In the genomic region with DNA sequence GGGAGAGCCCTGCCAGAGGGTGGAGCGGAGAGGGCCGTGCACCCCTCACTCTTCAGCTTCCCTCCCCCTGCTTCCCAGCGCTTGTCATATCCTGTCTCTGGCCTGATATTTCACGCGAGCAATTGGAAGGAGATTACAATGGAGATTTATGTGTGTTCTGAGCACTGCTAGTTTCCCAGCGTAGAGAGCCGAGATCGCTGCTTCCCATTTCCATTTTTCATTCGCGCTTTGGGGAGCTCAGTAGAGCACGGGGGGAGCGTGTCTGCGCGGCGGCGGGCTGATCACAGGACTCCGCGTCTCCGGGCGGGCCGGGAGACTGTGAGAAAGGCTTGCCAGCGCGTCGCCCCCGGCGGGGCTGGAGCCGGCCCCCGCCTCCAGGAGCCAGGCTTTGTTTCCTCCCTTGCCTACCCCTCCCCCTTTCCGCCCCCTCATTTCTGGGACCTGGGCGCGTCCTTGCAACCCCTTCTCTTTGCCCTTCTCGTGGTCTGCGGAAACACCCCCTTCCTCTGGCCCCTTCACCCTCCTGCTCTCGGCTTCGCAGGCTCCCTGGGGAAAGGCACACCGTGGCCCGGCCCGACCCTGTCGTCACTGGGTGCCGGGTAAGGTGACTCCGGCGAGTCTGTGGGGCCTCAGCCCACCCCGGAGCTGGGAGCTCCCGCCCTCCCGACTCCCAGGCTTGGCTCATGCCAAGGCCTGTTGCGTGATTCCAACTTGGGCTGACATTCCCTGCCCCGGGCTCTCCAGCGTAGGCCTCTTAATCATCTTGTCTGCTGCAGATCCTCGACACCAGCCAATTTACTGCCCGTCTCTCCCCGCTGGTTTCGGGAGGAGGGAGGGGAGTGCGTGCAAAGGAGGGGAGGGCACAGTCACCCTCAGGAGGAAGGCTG, we compare ENCODE assay signal across 7 cellular contexts. TPM values are rescaled to one million over a fixed set of nuclear protein-coding genes. Genes with fewer than 3 reads are reported as not detected.
DNase-seq lines count a peak whose midpoint lies in the region; ATAC-seq lines count a peak whose summit lies in the region.

No MANE protein-coding gene starts in this region.

- peak overlapping the region; percentile 66 for H3K4me3 ChIP-seq in Karpas-422 (ENCODE audit: low read length)
- peak overlapping the region; percentile 17 to 59 for H3K4me3 ChIP-seq in stomach smooth muscle (ENCODE audit: low read length in 2 of 2)

- H3K27me3 ChIP-seq in Karpas-422 (ENCODE audit: low read length), result no peaks in the 10 kb centered on the region
- peaks cover 82 to 100% of the 10 kb centered on the region in 2 donors for H3K27me3 ChIP-seq in stomach smooth muscle (ENCODE audit: control insufficient read depth in 1 of 2, insufficient read depth in 2 of 2, low read length in 2 of 2)

- peak overlapping the region; percentile 91 for H3K4me2 ChIP-seq in Karpas-422 (ENCODE audit: low read depth, low read length, poor library complexity, severe bottlenecking)

- H3K36me3 Mint-ChIP-seq in activated T-helper 1 cell treated with anti-CD3 and anti-CD28 coated beads, Interleukin-12 subunit alpha, Interleukin-12 subunit beta, Interleukin-2, Interleukin-4 antibody, amounts not matched to agents 30 ng/mL and 10 ng/mL and 1 ng/mL, durations not matched to agents 14 hours and 24 hours and 36 hours (ENCODE audit: low read depth), result peaks cover 6% of the 10 kb centered on the region

- H4K20me1 ChIP-seq in Karpas-422 (ENCODE audit: insufficient read depth, low read depth, low read length), result no peaks in the 10 kb centered on the region

- H3K4me1 Mint-ChIP-seq in activated T-helper 1 cell treated with anti-CD3 and anti-CD28 coated beads, Interleukin-12 subunit alpha, Interleukin-12 subunit beta, Interleukin-2, Interleukin-4 antibody, amounts not matched to agents 30 ng/mL and 10 ng/mL and 1 ng/mL, durations not matched to agents 14 hours and 24 hours and 36 hours (ENCODE audit: low read depth), result peaks cover 45% of the 10 kb centered on the region

- H2AFZ ChIP-seq in Karpas-422 (ENCODE audit: low read length), result peak overlapping the region; percentile 81; the same call in 1 of the 2 replicates

- peaks cover 68% of the 10 kb centered on the region for H3K4me1 ChIP-seq in Karpas-422 (ENCODE audit: low read length)
- peaks cover 57% of the 10 kb centered on the region for H3K4me1 ChIP-seq in stomach smooth muscle (ENCODE audit: control insufficient read depth, insufficient read depth, low read length)

- DNase-seq in EH (ENCODE audit: low read depth) (peak; percentile 97), Karpas-422 (peak; percentile 51), hepatic stellate cell (ENCODE audit: low spot score) (peak; percentile 82)
- no peak for DNase-seq in activated T-helper 1 cell treated with anti-CD3 and anti-CD28 coated beads, Interleukin-12 subunit alpha, Interleukin-12 subunit beta, Interleukin-2, Interleukin-4 antibody, amounts not matched to agents 30 ng/mL and 10 ng/mL and 1 ng/mL, durations not matched to agents 14 hours and 24 hours and 36 hours (ENCODE audit: low spot score)

- ATAC-seq in HG02571 (IDR thresholded peaks at IDR 0.05; ENCODE audit: unreplicated experiment), result no peak
- ATAC-seq in GM18907 (IDR thresholded peaks at IDR 0.05; ENCODE audit: unreplicated experiment), result no peak

- no peaks in the 10 kb centered on the region for H3K79me2 ChIP-seq in Karpas-422 (ENCODE audit: low read length)

- H3K27me3 Mint-ChIP-seq in activated T-helper 1 cell treated with anti-CD3 and anti-CD28 coated beads, Interleukin-12 subunit alpha, Interleukin-12 subunit beta, Interleukin-2, Interleukin-4 antibody, amounts not matched to agents 30 ng/mL and 10 ng/mL and 1 ng/mL, durations not matched to agents 14 hours and 24 hours and 36 hours (ENCODE audit: insufficient read depth), result peaks cover 69% of the 10 kb centered on the region

- no peaks in the 10 kb centered on the region for H3K9me2 ChIP-seq in Karpas-422 (replicated peaks; ENCODE audit: insufficient read depth, low read length)

- peak overlapping the region; percentile 70 for H3K4me3 Mint-ChIP-seq in activated T-helper 1 cell treated with anti-CD3 and anti-CD28 coated beads, Interleukin-12 subunit alpha, Interleukin-12 subunit beta, Interleukin-2, Interleukin-4 antibody, amounts not matched to agents 30 ng/mL and 10 ng/mL and 1 ng/mL, durations not matched to agents 14 hours and 24 hours and 36 hours

- H3K36me3 ChIP-seq in Karpas-422 (ENCODE audit: insufficient read depth, low read length) (no peaks in the 10 kb centered on the region), stomach smooth muscle (ENCODE audit: control insufficient read depth in 2 of 2, insufficient read depth in 2 of 2, low read length in 2 of 2) (no peaks in the 10 kb centered on the region)

- H3K9me3 Mint-ChIP-seq in activated T-helper 1 cell treated with anti-CD3 and anti-CD28 coated beads, Interleukin-12 subunit alpha, Interleukin-12 subunit beta, Interleukin-2, Interleukin-4 antibody, amounts not matched to agents 30 ng/mL and 10 ng/mL and 1 ng/mL, durations not matched to agents 14 hours and 24 hours and 36 hours, result no peaks in the 10 kb centered on the region

- no peaks in the 10 kb centered on the region for H3K9me3 ChIP-seq in Karpas-422 (ENCODE audit: low read length)
- H3K9me3 ChIP-seq in stomach smooth muscle (ENCODE audit: control insufficient read depth in 2 of 2, low read length in 2 of 2), result no peaks in the 10 kb centered on the region

- H3K27ac ChIP-seq in Karpas-422 (ENCODE audit: low read length) (no peak overlapping the region), stomach smooth muscle (ENCODE audit: low read length) (no peak overlapping the region)

- intact Hi-C loops in activated T-helper 1 cell treated with anti-CD3 and anti-CD28 coated beads, Interleukin-12 subunit alpha, Interleukin-12 subunit beta, Interleukin-2, Interleukin-4 antibody, amounts not matched to agents 30 ng/mL and 10 ng/mL and 1 ng/mL, durations not matched to agents 14 hours and 24 hours and 36 hours (cut with micrococcal nuclease), result no loop called here

- peak overlapping the region; percentile 52 for H3K27ac Mint-ChIP-seq in activated T-helper 1 cell treated with anti-CD3 and anti-CD28 coated beads, Interleukin-12 subunit alpha, Interleukin-12 subunit beta, Interleukin-2, Interleukin-4 antibody, amounts not matched to agents 30 ng/mL and 10 ng/mL and 1 ng/mL, durations not matched to agents 14 hours and 24 hours and 36 hours

- H3K9ac ChIP-seq in Karpas-422 (ENCODE audit: low read length) (peak overlapping the region; percentile 53), stomach smooth muscle (ENCODE audit: low read length in 2 of 2) (no peak overlapping the region)

RNA-seq across cellular contexts. Expression of a gene that starts 5.8 kb away (rescaled TPM):
- total RNA-seq in Karpas-422 (2014; rRNA removed; shearing (Covaris generic); ENCODE audit: low replicate concordance), result 0.97 and 1.5 TPM in 2 replicates
- total RNA-seq in activated T-helper 1 cell treated with anti-CD3 and anti-CD28 coated beads, Interleukin-12 subunit alpha, Interleukin-12 subunit beta, Interleukin-2, Interleukin-4 antibody, amounts not matched to agents 30 ng/mL and 10 ng/mL and 1 ng/mL, durations not matched to agents 14 hours and 24 hours and 36 hours, result 0.20 TPM in 1 of 2 replicates, not detected in the other

RNA-seq across cellular contexts. Expression of a gene that starts 11.6 kb away (rescaled TPM):
- total RNA-seq in Karpas-422 (2014; rRNA removed; shearing (Covaris generic); ENCODE audit: low replicate concordance), result 1.0 and 1.2 TPM in 2 replicates
- total RNA-seq in activated T-helper 1 cell treated with anti-CD3 and anti-CD28 coated beads, Interleukin-12 subunit alpha, Interleukin-12 subunit beta, Interleukin-2, Interleukin-4 antibody, amounts not matched to agents 30 ng/mL and 10 ng/mL and 1 ng/mL, durations not matched to agents 14 hours and 24 hours and 36 hours, result not detected in 2 replicates
